8 cellular contexts compared by ENCODE assay signal in the genomic region with DNA sequence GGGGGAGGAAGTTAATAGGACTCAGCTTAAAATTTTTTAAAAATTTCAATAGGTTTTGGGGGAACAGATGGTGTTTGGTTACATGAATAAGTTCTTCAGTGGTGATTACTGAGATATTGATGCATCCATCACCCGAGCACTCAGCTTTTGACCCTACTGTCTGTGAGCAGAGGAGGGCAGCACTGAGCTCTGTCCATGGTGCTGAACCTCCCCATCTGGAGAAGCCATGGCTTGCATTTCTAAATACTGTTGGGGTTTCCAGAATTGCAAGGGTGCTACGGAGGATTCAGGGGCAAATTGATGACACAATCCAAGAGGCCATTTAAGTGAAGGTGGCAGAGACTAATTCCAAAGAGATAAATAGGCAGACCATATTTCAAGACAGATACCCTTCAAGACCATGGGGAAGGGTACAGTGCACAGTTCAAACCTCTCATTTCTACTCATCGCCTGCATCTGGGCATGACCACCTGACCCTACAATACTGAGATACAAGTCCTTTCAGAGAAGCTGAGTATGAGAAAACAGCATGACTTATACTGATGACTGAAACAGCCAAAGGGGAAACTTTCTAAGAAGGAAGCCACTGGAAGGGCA. TPM values are rescaled to one million over a fixed set of nuclear protein-coding genes. Genes with fewer than 3 reads are reported as not detected.
DNase-seq lines count a peak whose midpoint lies in the region; ATAC-seq and TF ChIP-seq lines count a peak whose summit lies in the region.

No MANE protein-coding gene starts in this region.

- H3K27me3 Mint-ChIP-seq in WTC11 (ENCODE audit: low read depth), result no peaks in the 10 kb centered on the region

- ATAC-seq in WTC11, result peak; percentile 81
- ATAC-seq in left lung, result peak; percentile 92
- ATAC-seq in HG02798 (IDR thresholded peaks at IDR 0.05; ENCODE audit: poor library complexity, unreplicated experiment), result no peak

- no peaks in the 10 kb centered on the region for H3K36me3 ChIP-seq in left lung

- intact Hi-C loops in left lung (cut with DNase I), result no loop called here

- H3K27ac Mint-ChIP-seq in WTC11, result no peak overlapping the region

- no peak overlapping the region for H3K27ac ChIP-seq in left lung

- TF ChIP-seq CTCF in LNCAP (IDR thresholded peaks at IDR 0.05) (peak; percentile 28; the same call in 1 of the 2 replicates), WTC11 (IDR thresholded peaks at IDR 0.05) (no peak), left lung (IDR thresholded peaks at IDR 0.05) (no peak)

- no peaks in the 10 kb centered on the region for H3K4me1 ChIP-seq in left lung

- no peaks in the 10 kb centered on the region for H3K9me3 ChIP-seq in left lung

- no peak overlapping the region for H3K4me3 ChIP-seq in left lung

- H3K4me1 Mint-ChIP-seq in WTC11, result peaks cover 5% of the 10 kb centered on the region; the same call in 1 of the 2 replicates

- DNase-seq in Daoy (ENCODE audit: low read depth), result peak; percentile 71
- peak; percentile 90 for DNase-seq in WTC11 (ENCODE audit: low spot score)
- peak; percentile 40 for DNase-seq in central memory CD4-positive, alpha-beta T cell
- peak in 1 of 2 donors; percentile 53 for DNase-seq in left lung
- peak; percentile 50 for DNase-seq in stimulated activated CD8-positive, alpha-beta memory T cell treated with anti-CD3 and anti-CD28 coated beads, Interleukin-12 subunit alpha, Interleukin-12 subunit beta, amount 100 ng/mL, for 1 hour (ENCODE audit: low read depth)
- no peak for DNase-seq in NCI-H128 (lab: John Stamatoyannopoulos, UW; ENCODE audit: unreplicated experiment)

- CTCF ChIA-PET in WTC11 (lab: Charles Lee), result interaction anchor here (0.5 to 3.0 kb wide), 14 partner anchors 10 to 285 kb away, joined by 3 to 14 read pairs (median 6); a partner anchor contains a TSS

- no peaks in the 10 kb centered on the region for H3K9me3 Mint-ChIP-seq in WTC11

- POLR2A ChIA-PET in WTC11 (lab: Charles Lee), result interaction anchor here (1.1 kb wide), 1 partner anchor 22 kb away, joined by 3 read pairs; no protein-coding TSS in a partner anchor

- peaks cover 29 to 89% of the 10 kb centered on the region in 2 donors for H3K27me3 ChIP-seq in left lung

- no peak overlapping the region for H3K4me3 Mint-ChIP-seq in WTC11

- H3K36me3 Mint-ChIP-seq in WTC11, result no peaks in the 10 kb centered on the region

TF ChIP-seq in WTC11, 78 proteins besides CTCF, POLR2A, EP300 and RAD21 (continues in another document):
- no peak for TF ChIP-seq HMGA2 (CRISPR knock-in tag; IDR thresholded peaks at IDR 0.05)
- TF ChIP-seq NFYB (CRISPR knock-in tag; conservative IDR thresholded peaks at IDR 0.05; ENCODE audit: low read depth), result no peak
- TF ChIP-seq, protein P1, sequence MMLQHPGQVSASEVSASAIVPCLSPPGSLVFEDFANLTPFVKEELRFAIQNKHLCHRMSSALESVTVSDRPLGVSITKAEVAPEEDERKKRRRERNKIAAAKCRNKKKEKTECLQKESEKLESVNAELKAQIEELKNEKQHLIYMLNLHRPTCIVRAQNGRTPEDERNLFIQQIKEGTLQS (CRISPR knock-in tag; conservative IDR thresholded peaks at IDR 0.05), result no peak
- TF ChIP-seq MXD4 (CRISPR knock-in tag; IDR thresholded peaks at IDR 0.05; ENCODE audit: borderline replicate concordance), result no peak
- TF ChIP-seq, protein P2, sequence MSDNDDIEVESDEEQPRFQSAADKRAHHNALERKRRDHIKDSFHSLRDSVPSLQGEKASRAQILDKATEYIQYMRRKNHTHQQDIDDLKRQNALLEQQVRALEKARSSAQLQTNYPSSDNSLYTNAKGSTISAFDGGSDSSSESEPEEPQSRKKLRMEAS (CRISPR knock-in tag; IDR thresholded peaks at IDR 0.05), result peak; percentile 29; the same call in 1 of the 2 replicates
- TF ChIP-seq, protein P3, sequence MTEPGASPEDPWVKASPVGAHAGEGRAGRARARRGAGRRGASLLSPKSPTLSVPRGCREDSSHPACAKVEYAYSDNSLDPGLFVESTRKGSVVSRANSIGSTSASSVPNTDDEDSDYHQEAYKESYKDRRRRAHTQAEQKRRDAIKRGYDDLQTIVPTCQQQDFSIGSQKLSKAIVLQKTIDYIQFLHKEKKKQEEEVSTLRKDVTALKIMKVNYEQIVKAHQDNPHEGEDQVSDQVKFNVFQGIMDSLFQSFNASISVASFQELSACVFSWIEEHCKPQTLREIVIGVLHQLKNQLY (CRISPR knock-in tag; IDR thresholded peaks at IDR 0.05), result no peak
- TF ChIP-seq, protein P4, sequence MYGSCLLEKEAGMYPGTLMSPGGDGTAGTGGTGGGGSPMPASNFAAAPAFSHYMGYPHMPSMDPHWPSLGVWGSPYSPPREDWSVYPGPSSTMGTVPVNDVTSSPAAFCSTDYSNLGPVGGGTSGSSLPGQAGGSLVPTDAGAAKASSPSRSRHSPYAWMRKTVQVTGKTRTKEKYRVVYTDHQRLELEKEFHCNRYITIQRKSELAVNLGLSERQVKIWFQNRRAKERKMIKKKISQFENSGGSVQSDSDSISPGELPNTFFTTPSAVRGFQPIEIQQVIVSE (CRISPR knock-in tag; IDR thresholded peaks at IDR 0.05; ENCODE audit: borderline replicate concordance), result no peak
- TF ChIP-seq, protein P5, sequence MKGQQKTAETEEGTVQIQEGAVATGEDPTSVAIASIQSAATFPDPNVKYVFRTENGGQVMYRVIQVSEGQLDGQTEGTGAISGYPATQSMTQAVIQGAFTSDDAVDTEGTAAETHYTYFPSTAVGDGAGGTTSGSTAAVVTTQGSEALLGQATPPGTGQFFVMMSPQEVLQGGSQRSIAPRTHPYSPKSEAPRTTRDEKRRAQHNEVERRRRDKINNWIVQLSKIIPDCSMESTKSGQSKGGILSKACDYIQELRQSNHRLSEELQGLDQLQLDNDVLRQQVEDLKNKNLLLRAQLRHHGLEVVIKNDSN (CRISPR knock-in tag; IDR thresholded peaks at IDR 0.05), result peak; percentile 60; the same call in 1 of the 2 replicates
- TF ChIP-seq, protein P6, sequence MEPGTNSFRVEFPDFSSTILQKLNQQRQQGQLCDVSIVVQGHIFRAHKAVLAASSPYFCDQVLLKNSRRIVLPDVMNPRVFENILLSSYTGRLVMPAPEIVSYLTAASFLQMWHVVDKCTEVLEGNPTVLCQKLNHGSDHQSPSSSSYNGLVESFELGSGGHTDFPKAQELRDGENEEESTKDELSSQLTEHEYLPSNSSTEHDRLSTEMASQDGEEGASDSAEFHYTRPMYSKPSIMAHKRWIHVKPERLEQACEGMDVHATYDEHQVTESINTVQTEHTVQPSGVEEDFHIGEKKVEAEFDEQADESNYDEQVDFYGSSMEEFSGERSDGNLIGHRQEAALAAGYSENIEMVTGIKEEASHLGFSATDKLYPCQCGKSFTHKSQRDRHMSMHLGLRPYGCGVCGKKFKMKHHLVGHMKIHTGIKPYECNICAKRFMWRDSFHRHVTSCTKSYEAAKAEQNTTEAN (CRISPR knock-in tag; IDR thresholded peaks at IDR 0.05), result peak; percentile 39; the same call in 1 of the 2 replicates
- TF ChIP-seq, protein P7, sequence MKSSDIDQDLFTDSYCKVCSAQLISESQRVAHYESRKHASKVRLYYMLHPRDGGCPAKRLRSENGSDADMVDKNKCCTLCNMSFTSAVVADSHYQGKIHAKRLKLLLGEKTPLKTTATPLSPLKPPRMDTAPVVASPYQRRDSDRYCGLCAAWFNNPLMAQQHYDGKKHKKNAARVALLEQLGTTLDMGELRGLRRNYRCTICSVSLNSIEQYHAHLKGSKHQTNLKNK (CRISPR knock-in tag; IDR thresholded peaks at IDR 0.05), result no peak
- TF ChIP-seq ATF1 (CRISPR knock-in tag; IDR thresholded peaks at IDR 0.05), result peak; percentile 55; the same call in 1 of the 2 replicates
- no peak for TF ChIP-seq ZNF396 (CRISPR knock-in tag; IDR thresholded peaks at IDR 0.05; ENCODE audit: borderline replicate concordance)
- TF ChIP-seq FOXJ3 (CRISPR knock-in tag; IDR thresholded peaks at IDR 0.05; ENCODE audit: borderline replicate concordance), result no peak
- TF ChIP-seq ZNF232 (CRISPR knock-in tag; IDR thresholded peaks at IDR 0.05), result peak; percentile 84; the same call in 1 of the 2 replicates
- TF ChIP-seq SMAD4 (CRISPR knock-in tag; IDR thresholded peaks at IDR 0.05), result no peak
- TF ChIP-seq CREM (CRISPR knock-in tag; IDR thresholded peaks at IDR 0.05), result peak; percentile 66; the same call in 1 of the 2 replicates
- no peak for TF ChIP-seq TCF7 (CRISPR knock-in tag; IDR thresholded peaks at IDR 0.05; ENCODE audit: low read depth)
- TF ChIP-seq, protein P8, sequence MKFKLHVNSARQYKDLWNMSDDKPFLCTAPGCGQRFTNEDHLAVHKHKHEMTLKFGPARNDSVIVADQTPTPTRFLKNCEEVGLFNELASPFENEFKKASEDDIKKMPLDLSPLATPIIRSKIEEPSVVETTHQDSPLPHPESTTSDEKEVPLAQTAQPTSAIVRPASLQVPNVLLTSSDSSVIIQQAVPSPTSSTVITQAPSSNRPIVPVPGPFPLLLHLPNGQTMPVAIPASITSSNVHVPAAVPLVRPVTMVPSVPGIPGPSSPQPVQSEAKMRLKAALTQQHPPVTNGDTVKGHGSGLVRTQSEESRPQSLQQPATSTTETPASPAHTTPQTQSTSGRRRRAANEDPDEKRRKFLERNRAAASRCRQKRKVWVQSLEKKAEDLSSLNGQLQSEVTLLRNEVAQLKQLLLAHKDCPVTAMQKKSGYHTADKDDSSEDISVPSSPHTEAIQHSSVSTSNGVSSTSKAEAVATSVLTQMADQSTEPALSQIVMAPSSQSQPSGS (CRISPR knock-in tag; IDR thresholded peaks at IDR 0.05; ENCODE audit: borderline replicate concordance, low read depth), result no peak
- 0 out of 2 replicates have a peak, but pooled peaks have one; percentile 49 for TF ChIP-seq CREB1 (CRISPR knock-in tag; IDR thresholded peaks at IDR 0.05)
- TF ChIP-seq, protein P9, sequence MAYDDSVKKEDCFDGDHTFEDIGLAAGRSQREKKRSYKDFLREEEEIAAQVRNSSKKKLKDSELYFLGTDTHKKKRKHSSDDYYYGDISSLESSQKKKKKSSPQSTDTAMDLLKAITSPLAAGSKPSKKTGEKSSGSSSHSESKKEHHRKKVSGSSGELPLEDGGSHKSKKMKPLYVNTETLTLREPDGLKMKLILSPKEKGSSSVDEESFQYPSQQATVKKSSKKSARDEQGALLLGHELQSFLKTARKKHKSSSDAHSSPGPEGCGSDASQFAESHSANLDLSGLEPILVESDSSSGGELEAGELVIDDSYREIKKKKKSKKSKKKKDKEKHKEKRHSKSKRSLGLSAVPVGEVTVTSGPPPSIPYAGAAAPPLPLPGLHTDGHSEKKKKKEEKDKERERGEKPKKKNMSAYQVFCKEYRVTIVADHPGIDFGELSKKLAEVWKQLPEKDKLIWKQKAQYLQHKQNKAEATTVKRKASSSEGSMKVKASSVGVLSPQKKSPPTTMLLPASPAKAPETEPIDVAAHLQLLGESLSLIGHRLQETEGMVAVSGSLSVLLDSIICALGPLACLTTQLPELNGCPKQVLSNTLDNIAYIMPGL (CRISPR knock-in tag; IDR thresholded peaks at IDR 0.05), result no peak
- TF ChIP-seq ZNF263 (CRISPR knock-in tag; IDR thresholded peaks at IDR 0.05; ENCODE audit: low read depth), result no peak
- TF ChIP-seq SOX15 (CRISPR knock-in tag; IDR thresholded peaks at IDR 0.05), result no peak

RNA-seq across cellular contexts. Expression of a gene that starts 17.2 kb away (rescaled TPM):
- under 0.01 TPM in 1 of 2 replicates, not detected in the other for total RNA-seq in Daoy (2014; rRNA removed; shearing (Covaris generic))
- total RNA-seq in WTC11 (2021) (9.5 to 12.1 TPM (median 9.6 TPM) in 3 replicates), left lung (1 to 10 TPM in 1 of 2 donors, not detected in 1; 1.1 TPM)
